Comparison of ENCODE assay signal across 20 cellular contexts in the genomic region with DNA sequence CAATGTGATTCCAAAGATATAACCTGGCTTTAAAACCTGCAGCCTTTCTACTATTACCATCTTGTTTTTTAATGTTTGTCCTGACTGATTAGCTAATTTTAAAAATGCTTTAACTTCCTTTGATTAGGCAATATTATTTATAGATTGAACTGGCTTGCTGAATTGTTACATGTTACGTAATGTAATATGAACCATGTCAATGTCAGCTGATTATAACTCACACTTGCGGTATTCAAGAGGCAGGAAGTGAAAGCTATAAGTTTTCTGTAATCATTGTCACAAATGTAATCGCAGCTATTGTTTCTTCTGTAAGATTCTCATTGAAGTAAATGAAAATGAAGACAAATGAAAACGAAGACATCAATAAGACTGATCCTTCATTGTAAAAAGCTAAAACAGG.
DNase-seq lines count a peak whose midpoint lies in the region; ATAC-seq, FAIRE-seq and TF ChIP-seq lines count a peak whose summit lies in the region.
"Had no signal": no experiment of that assay in that cellular context is flagged by ENCODE, and none has a peak within 500 bp of the region (broad histone marks: within the 10 kb centered on the region; RNA-seq: fewer than 3 reads in every experiment).

No MANE protein-coding gene starts in this region.

- DNase-seq in HEK293T (ENCODE audit: extremely low spot score) (no peak), NOMO-1 treated with dmso at 0.1 percent for 144 hours (lab: John Stamatoyannopoulos, UW; ENCODE audit: unreplicated experiment) (peak; percentile 5), cardiac fibroblast (ENCODE audit: low read depth in 2 of 2) (peak; percentile 8 to 12), HepG2 (ENCODE audit: low spot score) (no peak), D341Med (ENCODE audit: low spot score) (no peak), H9 (no peak)
- DNase-seq in activated CD4-positive, alpha-beta memory T cell treated with anti-CD3 and anti-CD28 coated beads for 36 hours, result no peak
- DNase-seq: activated naive CD4-positive, alpha-beta T cell; brain microvascular endothelial cell; effector memory CD8-positive, alpha-beta T cell; NCI-H1417 treated with DMSO at 0.1 percent for 48 hours; NCI-H526; sigmoid colon; SJCRH30; stimulated activated naive B cell treated with anti-CD40 and anti-IgM and Interleukin-4, amounts not matched to agents 10 μg/mL and 1 μg/mL and 100 μg/mL, for 72 hours; uterus had no signal

- no peaks in the 10 kb centered on the region for H3K23me2 ChIP-seq in H9 (ENCODE audit: insufficient read length, low read depth, low read length, poor library complexity, severe bottlenecking)

- H3K9me3 ChIP-seq in HepG2 (ENCODE audit: low read length) (no peaks in the 10 kb centered on the region), H9 (ENCODE audit: control insufficient read depth, low read depth, low read length) (no peaks in the 10 kb centered on the region)
- H3K9me3 ChIP-seq: sigmoid colon, SJCRH30, uterus had no signal

- POLR2A ChIA-PET in HEK293T (lab: Yijun Ruan, JAX), result no interaction called here
- POLR2A ChIA-PET in HepG2 (lab: Yijun Ruan, JAX), result no interaction called here
- POLR2A ChIA-PET in activated CD4-positive, alpha-beta memory T cell treated with anti-CD3 and anti-CD28 coated beads for 36 hours (lab: Charles Lee), result no interaction called here

- no peaks in the 10 kb centered on the region for H4K20me1 ChIP-seq in HepG2 (ENCODE audit: insufficient read depth, low read length)
- H4K20me1 ChIP-seq in H9 (ENCODE audit: control insufficient read depth, insufficient read depth, insufficient read length), result no peaks in the 10 kb centered on the region

- in situ Hi-C loops in HepG2 (cut with HindIII; ENCODE audit: extremely low pct_ligation_motif_present, low pct_unique_long_range_greater_than_20kb), result no loop called here

- H2AK5ac ChIP-seq in H9 (ENCODE audit: insufficient read length, low read length), result no peak overlapping the region

- H2BK5ac ChIP-seq in H9 (ENCODE audit: insufficient read length, low read length), result no peak overlapping the region

- H3K4me1 ChIP-seq in HepG2 (ENCODE audit: insufficient read depth, low read length) (no peaks in the 10 kb centered on the region), H9 (ENCODE audit: insufficient read depth, low read length) (no peaks in the 10 kb centered on the region; the same call in 1 of the 2 replicates)
- H3K4me1 ChIP-seq: uterus had no signal

- H3K27ac ChIP-seq in HepG2 (ENCODE audit: extremely low read length, insufficient read depth, low read length) (no peak overlapping the region), H9 (ENCODE audit: insufficient read length, low read depth, low read length) (no peak overlapping the region)
- H3K27ac ChIP-seq: brain microvascular endothelial cell, C4-2B, hepatocyte, sigmoid colon, SJCRH30, uterus had no signal

- TF ChIP-seq EP300 in HepG2 (IDR thresholded peaks at IDR 0.05; ENCODE audit: low read depth in 2 of 2, low read length in 2 of 2) (no peak), HepG2 (CRISPR knock-in tag; IDR thresholded peaks at IDR 0.05; ENCODE audit: borderline replicate concordance) (no peak)

- no peak overlapping the region for H3K23ac ChIP-seq in H9 (ENCODE audit: insufficient read length, low read depth, low read length)

- WGBS in HepG2 (ENCODE audit: low lambda C conversion rate), result 32% methylated on average over 4 of the region's 4 CpGs
- WGBS in H9 (ENCODE audit: extremely low coverage, insufficient read length, low lambda C conversion rate), result no CpG with 5 or more reads among the region's 4 CpGs

- CTCF ChIA-PET in HEK293T (lab: Yijun Ruan, JAX) (interaction anchor here (0.7 to 1.0 kb wide), 2 partner anchors 19 to 134 kb away, joined by 3 to 4 read pairs; no protein-coding TSS in a partner anchor), HepG2 (lab: Yijun Ruan, JAX; ENCODE audit: low intra/inter-chr PET ratio, low total read pairs) (no interaction called here)
- CTCF ChIA-PET in activated CD4-positive, alpha-beta memory T cell treated with anti-CD3 and anti-CD28 coated beads for 36 hours (lab: Charles Lee), result no interaction called here

- no peak overlapping the region for H2BK120ac ChIP-seq in H9 (ENCODE audit: low read depth, low read length, poor library complexity, severe bottlenecking)

- BruUV-seq in HepG2 (replicated peaks; lab: Mats Ljungman, UMichigan), result no TSS peak

- no peak for FAIRE-seq in HepG2 (lab: Jason Lieb, UNC)
- FAIRE-seq: TTC549 had no signal

- H3K4me2 ChIP-seq in HepG2 (ENCODE audit: low read depth, low read length) (no peak overlapping the region), H9 (ENCODE audit: insufficient read depth, insufficient read length, low read length) (no peak overlapping the region)
- H3K4me2 ChIP-seq: hepatocyte had no signal

- H3K79me1 ChIP-seq in H9 (ENCODE audit: insufficient read depth, low read depth, low read length, poor library complexity, severe bottlenecking), result no peaks in the 10 kb centered on the region

- intact Hi-C loops in HepG2 (cut with micrococcal nuclease; ENCODE audit: unreplicated experiment), result no loop called here
- intact Hi-C loops in activated CD4-positive, alpha-beta memory T cell treated with anti-CD3 and anti-CD28 coated beads for 36 hours (cut with micrococcal nuclease), result no loop called here

- no peak overlapping the region for H3K4ac ChIP-seq in H9 (ENCODE audit: low read depth, low read length)

- H4K5ac ChIP-seq in H9 (ENCODE audit: insufficient read length, low read depth, low read length), result no peak overlapping the region

- no peak overlapping the region for H4K8ac ChIP-seq in H9 (replicated peaks; ENCODE audit: insufficient read length, low read depth, low read length)

- no peaks in the 10 kb centered on the region for H3K36me3 ChIP-seq in HepG2 (replicated peaks in 1 of 2; ENCODE audit: control insufficient read depth in 1 of 2, insufficient read depth in 2 of 2, low read length in 2 of 2)
- H3K36me3 ChIP-seq: brain microvascular endothelial cell, sigmoid colon, SJCRH30, uterus had no signal

- TF ChIP-seq POLR2A in HepG2 (IDR thresholded peaks at IDR 0.05; ENCODE audit: insufficient read depth in 1 of 2, low read depth in 2 of 2, low read length in 2 of 2), result no peak

- no peaks in the 10 kb centered on the region for H3K27me3 ChIP-seq in HepG2 (ENCODE audit: control insufficient read depth in 1 of 2, insufficient read depth in 2 of 2, low read length in 2 of 2)
- no peaks in the 10 kb centered on the region for H3K27me3 ChIP-seq in H9 (ENCODE audit: insufficient read depth, low read length)
- H3K27me3 ChIP-seq: brain microvascular endothelial cell, hepatocyte, sigmoid colon, SJCRH30, uterus had no signal

- H3K56ac ChIP-seq in H9 (ENCODE audit: insufficient read length, low read depth, low read length), result no peak overlapping the region

- no peaks in the 10 kb centered on the region for H3K36me3 Mint-ChIP-seq in H9 (ENCODE audit: insufficient read depth in 1 of 3, low read depth in 3 of 3)
- no peaks in the 10 kb centered on the region for H3K36me3 Mint-ChIP-seq in activated CD4-positive, alpha-beta memory T cell treated with anti-CD3 and anti-CD28 coated beads for 36 hours
- H3K36me3 Mint-ChIP-seq: stimulated activated naive B cell treated with anti-CD40 and anti-IgM and Interleukin-4, amounts not matched to agents 10 μg/mL and 1 μg/mL and 100 μg/mL, for 72 hours had no signal

- TF ChIP-seq CTCF in cardiac fibroblast (IDR thresholded peaks at IDR 0.05; ENCODE audit: low read depth, low read length) (no peak), HepG2 (CRISPR knock-in tag; IDR thresholded peaks at IDR 0.05) (no peak), H9 (conservative IDR thresholded peaks at IDR 0.05) (no peak)

- H3T11ph ChIP-seq in H9 (ENCODE audit: low read length), result no peak overlapping the region

- H2AFZ ChIP-seq in HepG2 (ENCODE audit: low read length) (no peak overlapping the region), H9 (ENCODE audit: low read length) (no peak overlapping the region)
- H2AFZ ChIP-seq: hepatocyte had no signal

- H3K27me3 Mint-ChIP-seq in H9 (ENCODE audit: low read depth), result no peaks in the 10 kb centered on the region
- no peaks in the 10 kb centered on the region for H3K27me3 Mint-ChIP-seq in activated CD4-positive, alpha-beta memory T cell treated with anti-CD3 and anti-CD28 coated beads for 36 hours
- H3K27me3 Mint-ChIP-seq: effector memory CD8-positive, alpha-beta T cell; stimulated activated naive B cell treated with anti-CD40 and anti-IgM and Interleukin-4, amounts not matched to agents 10 μg/mL and 1 μg/mL and 100 μg/mL, for 72 hours had no signal

- no peak overlapping the region for H3K4me3 Mint-ChIP-seq in H9
- no peak overlapping the region for H3K4me3 Mint-ChIP-seq in activated CD4-positive, alpha-beta memory T cell treated with anti-CD3 and anti-CD28 coated beads for 36 hours
- H3K4me3 Mint-ChIP-seq: effector memory CD8-positive, alpha-beta T cell; stimulated activated naive B cell treated with anti-CD40 and anti-IgM and Interleukin-4, amounts not matched to agents 10 μg/mL and 1 μg/mL and 100 μg/mL, for 72 hours had no signal

- H2BK20ac ChIP-seq in H9 (ENCODE audit: low read depth, low read length, poor library complexity, severe bottlenecking), result no peak overlapping the region

- H3K9ac ChIP-seq in HepG2 (ENCODE audit: insufficient read depth, low read depth, low read length), result no peak overlapping the region
- no peak overlapping the region for H3K9ac ChIP-seq in H9 (ENCODE audit: extremely low read depth, insufficient read length, low read length)

- H3K4me1 Mint-ChIP-seq in H9, result peaks cover 12 to 15% of the 10 kb centered on the region in 2 experiments
- H3K4me1 Mint-ChIP-seq in activated CD4-positive, alpha-beta memory T cell treated with anti-CD3 and anti-CD28 coated beads for 36 hours (ENCODE audit: low read depth), result no peaks in the 10 kb centered on the region
- H3K4me1 Mint-ChIP-seq: stimulated activated naive B cell treated with anti-CD40 and anti-IgM and Interleukin-4, amounts not matched to agents 10 μg/mL and 1 μg/mL and 100 μg/mL, for 72 hours had no signal

- H3K14ac ChIP-seq in H9 (ENCODE audit: insufficient read depth, low read length), result no peak overlapping the region

- no peaks in the 10 kb centered on the region for H3K79me2 ChIP-seq in HepG2 (ENCODE audit: insufficient read depth, low read length)
- no peaks in the 10 kb centered on the region for H3K79me2 ChIP-seq in H9 (ENCODE audit: insufficient read depth, low read length)
- H3K79me2 ChIP-seq: hepatocyte had no signal

- H4K91ac ChIP-seq in H9 (ENCODE audit: insufficient read length, low read depth, low read length), result no peak overlapping the region

- TF ChIP-seq RAD21 in HepG2 (CRISPR knock-in tag; IDR thresholded peaks at IDR 0.05), result no peak

- ATAC-seq in HepG2 (no peak), GM18909 (IDR thresholded peaks at IDR 0.05; ENCODE audit: poor library complexity, unreplicated experiment) (no peak)
- ATAC-seq: effector memory CD8-positive, alpha-beta T cell; stimulated activated naive B cell treated with anti-CD40 and anti-IgM and Interleukin-4, amounts not matched to agents 10 μg/mL and 1 μg/mL and 100 μg/mL, for 72 hours had no signal

- 0 out of 7 replicates have a peak overlapping the region, but pooled peaks of 1 of the 3 experiments have one; percentile 10 for H3K27ac Mint-ChIP-seq in H9
- no peak overlapping the region for H3K27ac Mint-ChIP-seq in activated CD4-positive, alpha-beta memory T cell treated with anti-CD3 and anti-CD28 coated beads for 36 hours
- H3K27ac Mint-ChIP-seq: effector memory CD8-positive, alpha-beta T cell; stimulated activated naive B cell treated with anti-CD40 and anti-IgM and Interleukin-4, amounts not matched to agents 10 μg/mL and 1 μg/mL and 100 μg/mL, for 72 hours had no signal

- H2BK12ac ChIP-seq in H9 (ENCODE audit: insufficient read length, low read depth, low read length), result no peak overlapping the region

- H3K4me3 ChIP-seq in cardiac fibroblast (replicated peaks in 1 of 2; ENCODE audit: low read depth in 2 of 2, low read length in 2 of 2) (no peak overlapping the region), HepG2 (replicated peaks in 1 of 3; ENCODE audit: insufficient read depth in 1 of 3, low read depth in 2 of 3, low read length in 3 of 3) (no peak overlapping the region)
- H3K4me3 ChIP-seq: hepatocyte, sigmoid colon, SJCRH30, uterus had no signal

- H3K9me3 Mint-ChIP-seq in H9, result no peaks in the 10 kb centered on the region
- peaks cover 15% of the 10 kb centered on the region for H3K9me3 Mint-ChIP-seq in activated CD4-positive, alpha-beta memory T cell treated with anti-CD3 and anti-CD28 coated beads for 36 hours

- no peak overlapping the region for H3K18ac ChIP-seq in H9 (ENCODE audit: insufficient read length, low read depth, low read length)

- H2BK15ac ChIP-seq in H9 (ENCODE audit: low read depth, low read length), result no peak overlapping the region

Comparison
In these comparisons a context has a peak if more than half of its experiments do, and no peak if none do; other contexts are left out.
1. DNase-seq: peak in NOMO-1 treated with dmso at 0.1 percent for 144 hours (single experiment) and cardiac fibroblast (2 of 2); none in HEK293T (single experiment), HepG2 (single experiment), D341Med (single experiment), H9 (single experiment) and activated CD4-positive, alpha-beta memory T cell treated with anti-CD3 and anti-CD28 coated beads for 36 hours (single experiment).